Comparison of ENCODE assay signal across 14 cellular contexts in the genomic region with DNA sequence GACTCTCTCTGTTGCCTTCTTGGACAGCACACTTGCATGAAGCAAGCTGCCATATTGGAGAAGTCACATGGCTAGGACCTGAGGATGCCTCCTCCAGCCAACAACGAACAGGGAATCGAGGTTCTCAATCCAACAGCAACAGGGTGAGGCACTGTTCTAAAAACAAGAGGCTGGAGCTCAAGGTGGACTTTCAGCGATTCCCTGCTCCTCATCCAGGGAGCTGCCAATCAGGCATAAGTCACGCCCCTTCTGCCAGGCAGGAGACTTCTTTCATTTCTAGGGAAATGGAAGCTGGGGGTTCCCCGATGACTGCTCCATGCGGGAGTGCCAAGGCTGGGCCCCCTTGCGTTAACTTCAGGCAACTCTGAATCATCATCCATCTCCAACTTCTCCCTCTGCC. TPM values are rescaled to one million over a fixed set of nuclear protein-coding genes. Genes with fewer than 3 reads are reported as not detected.
DNase-seq lines count a peak whose midpoint lies in the region; ATAC-seq and TF ChIP-seq lines count a peak whose summit lies in the region.
"Had no signal": no experiment of that assay in that cellular context is flagged by ENCODE, and none has a peak within 500 bp of the region (broad histone marks: within the 10 kb centered on the region; RNA-seq: fewer than 3 reads in every experiment).

No MANE protein-coding gene starts in this region.

- in situ Hi-C loops in transverse colon (cut with MboI; ENCODE audit: low pct_ligation_motif_present in 1 of 4, low pct_unique_long_range_greater_than_20kb in 1 of 4, low sequenced_read_pairs in 3 of 4), result no loop called here

- no peak for TF ChIP-seq EP300 in transverse colon (IDR thresholded peaks at IDR 0.05; ENCODE audit: low read depth)

- H3K4me1 ChIP-seq in heart right ventricle (peaks cover 5 to 66% (median 34%) of the 10 kb centered on the region in 9 donors), lung (ENCODE audit: control insufficient read depth in 2 of 2, insufficient read depth in 2 of 2, low read length in 2 of 2) (peaks cover 3 to 8% of the 10 kb centered on the region in 2 donors), transverse colon (peaks cover 5 to 37% (median 17%) of the 10 kb centered on the region in 4 donors)
- H3K4me1 ChIP-seq: A549 had no signal

- DNase-seq in heart right ventricle (no peak), Right ventricle myocardium inferior (ENCODE audit: missing footprints) (no peak), lung (ENCODE audit: low spot score) (no peak), transverse colon (no peak), activated gamma-delta T cell (lab: John Stamatoyannopoulos, UW) (no peak)
- no peak for DNase-seq in activated CD8-positive, alpha-beta memory T cell treated with anti-CD3 and anti-CD28 coated beads, Interleukin-2, amount 50 U/mL, for 4 hours
- DNase-seq in stimulated activated CD4-positive, alpha-beta T cell treated with anti-CD3 and anti-CD28 coated beads, Interleukin-4, amount 100 ng/mL, for 1 hour, result no peak
- DNase-seq: activated CD8-positive, alpha-beta memory T cell treated with anti-CD3 and anti-CD28 coated beads for 24 hours; NCI-H1105; stimulated activated CD4-positive, alpha-beta T cell treated with anti-CD3 and anti-CD28 coated beads, Interleukin-4, amount 100 ng/mL, for 4 hours had no signal

- H3K36me3 ChIP-seq in heart right ventricle (peaks cover 0 to 10% (median 0%) of the 10 kb centered on the region in 9 donors), lung (ENCODE audit: control insufficient read depth in 2 of 2, insufficient read depth in 2 of 2, low read length in 2 of 2) (no peaks in the 10 kb centered on the region), transverse colon (peaks cover 0 to 3% (median 0%) of the 10 kb centered on the region in 4 donors)

- no peak for TF ChIP-seq CTCF in heart right ventricle (IDR thresholded peaks at IDR 0.05)
- TF ChIP-seq CTCF in VCaP (conservative IDR thresholded peaks at IDR 0.05), result no peak
- TF ChIP-seq CTCF in lung (IDR thresholded peaks at IDR 0.05; ENCODE audit: control extremely low read depth, extremely low read depth), result no peak
- no peak for TF ChIP-seq CTCF in transverse colon (IDR thresholded peaks at IDR 0.05)

- H3K4me3 ChIP-seq in heart right ventricle (no peak overlapping the region), lung (no peak overlapping the region), transverse colon (no peak overlapping the region)
- H3K4me3 ChIP-seq: A549, gastroesophageal sphincter had no signal

- intact Hi-C loops in heart right ventricle (cut with DNase I), result no loop called here
- intact Hi-C loops in Right ventricle myocardium inferior (cut with DNase I), result no loop called here
- intact Hi-C loops in transverse colon (cut with DNase I; ENCODE audit: low total_unique reads), result no loop called here

- peak overlapping the region in 8 of 10 donors; percentile 68 to 94 (median 81) for H3K27ac ChIP-seq in heart right ventricle
- peak overlapping the region; percentile 98 for H3K27ac ChIP-seq in VCaP
- H3K27ac ChIP-seq in lung (ENCODE audit: low read depth in 1 of 2, low read length in 1 of 2), result peak overlapping the region; percentile 29 to 45
- peak overlapping the region; percentile 35 to 74 (median 65) for H3K27ac ChIP-seq in transverse colon
- H3K27ac ChIP-seq: A549, WERI-Rb-1 had no signal

- no peaks in the 10 kb centered on the region for H3K9me3 ChIP-seq in heart right ventricle
- no peaks in the 10 kb centered on the region for H3K9me3 ChIP-seq in lung (ENCODE audit: control insufficient read depth in 2 of 2, insufficient read depth in 1 of 2, low read length in 1 of 2)
- no peaks in the 10 kb centered on the region for H3K9me3 ChIP-seq in transverse colon
- H3K9me3 ChIP-seq: A549, gastroesophageal sphincter had no signal

- ATAC-seq in heart right ventricle, result no peak
- ATAC-seq in Right ventricle myocardium inferior, result no peak
- ATAC-seq in lung (ENCODE audit: insufficient read depth, low FRiP score), result no peak
- ATAC-seq: gastroesophageal sphincter had no signal

- WGBS in heart right ventricle, 2 donors, result 87 to 89% methylated on average over 7 of the region's 7 CpGs
- WGBS in lung, 2 donors, result 70 to 83% methylated on average over 7 of the region's 7 CpGs
- 80 to 94% methylated on average over 1 to 7 of the region's 7 CpGs for WGBS in transverse colon (ENCODE audit: low coverage in 1 of 2), 2 donors

- H3K27me3 ChIP-seq in heart right ventricle, result no peaks in the 10 kb centered on the region
- H3K27me3 ChIP-seq in lung (ENCODE audit: control insufficient read depth, insufficient read depth), result no peaks in the 10 kb centered on the region
- no peaks in the 10 kb centered on the region for H3K27me3 ChIP-seq in transverse colon
- H3K27me3 ChIP-seq: gastroesophageal sphincter had no signal

- TF ChIP-seq POLR2A in transverse colon (IDR thresholded peaks at IDR 0.05), result no peak

RNA-seq across cellular contexts. Expression of a gene that starts 22.7 kb away (rescaled TPM):
- total RNA-seq in heart right ventricle (10 to 100 TPM; 16.5 to 38.5 (median 23.9) TPM), Right ventricle myocardium inferior (31.6 TPM), lung (10 to 100 TPM; 48.1 to 58.7 TPM), transverse colon (10 to 100 TPM; 10.3 to 30.7 (median 28.9) TPM)
- polyA plus RNA-seq in heart right ventricle (10 to 100 TPM in 1 of 2 donors, 1 to 10 TPM in 1; 7.4 to 10.1 TPM), lung (10 to 100 TPM; 14.3 to 54.8 TPM)

RNA-seq across cellular contexts. Expression of a gene that starts 35.9 kb away (rescaled TPM):
- 10 to 100 TPM in 1 of 10 donors, 1 to 10 TPM in 9; 4.1 to 16.8 (median 6.9) TPM for total RNA-seq in heart right ventricle
- 10 to 100 TPM; 11.9 to 12.1 TPM for polyA plus RNA-seq in heart right ventricle
- total RNA-seq in Right ventricle myocardium inferior, result 8.9 TPM
- 10 to 100 TPM; 38.8 to 47.1 TPM for total RNA-seq in lung
- 10 to 100 TPM; 26.7 to 89.1 TPM for polyA plus RNA-seq in lung
- total RNA-seq in transverse colon, result 100 to 1,000 TPM in 1 of 4 donors, 10 to 100 TPM in 3; 15.7 to 104 (median 63.2) TPM

Comparison
In these comparisons a context has a peak if more than half of its experiments do, and no peak if none do; other contexts are left out.
1. H3K27ac ChIP-seq: peak in every context shown above with its lines; median percentile 98 in VCaP; 81 in heart right ventricle; 65 in transverse colon; 37 in lung.